7 cellular contexts compared by ENCODE assay signal in genomic region chr9:89375181-89375760, GRCh38. TPM values are rescaled to one million over a fixed set of nuclear protein-coding genes. Genes with fewer than 3 reads are reported as not detected.
A peak's percentile ranks its signal among the peaks of the same experiment; 100 is the strongest.
DNase-seq lines count a peak whose midpoint lies in the region; ATAC-seq, FAIRE-seq and TF ChIP-seq lines count a peak whose summit lies in the region.

No MANE protein-coding gene starts in this region.

- no peak overlapping the region for H4K91ac ChIP-seq in H1 (replicated peaks; ENCODE audit: insufficient read length, low read length)

- H3K79me1 ChIP-seq in H1 (ENCODE audit: low read depth, low read length): no peaks in the 10 kb centered on the region; the same call in 1 of the 2 replicates

- no peak for TF ChIP-seq POLR2A in H1 (IDR thresholded peaks at IDR 0.05; ENCODE audit: control extremely low read depth in 1 of 2, low read depth in 2 of 2, low read length in 2 of 2)

- no peak overlapping the region for H4K5ac ChIP-seq in H1 (ENCODE audit: insufficient read length, low read depth, low read length)

- H2BK20ac ChIP-seq in H1 (ENCODE audit: low read length): no peak overlapping the region

- H2AK5ac ChIP-seq in H1 (ENCODE audit: low read depth, low read length): no peak overlapping the region

- H2BK120ac ChIP-seq in H1 (replicated peaks; ENCODE audit: low read depth, low read length): no peak overlapping the region

- H3K4me2 ChIP-seq in H1 (ENCODE audit: insufficient read depth in 1 of 2, low read depth in 2 of 2, low read length in 2 of 2): no peak overlapping the region

- H3K56ac ChIP-seq in H1 (replicated peaks; ENCODE audit: insufficient read length, low read depth, low read length): no peak overlapping the region

- WGBS in H1 (ENCODE audit: extremely low coverage in 1 of 2, insufficient coverage in 1 of 2, insufficient read length in 1 of 2, insufficient replicate concordance in 2 of 2, low coverage in 1 of 2, low lambda C conversion rate in 2 of 2, missing lambda C conversion rate in 1 of 2), 2 experiments: 90% methylated on average over 8 of the region's 8 CpGs; no CpG with 5 or more reads in 1 of the 2 experiments

- no peak overlapping the region for H3K18ac ChIP-seq in H1 (ENCODE audit: extremely low read depth, low read length)

- H3K27ac ChIP-seq in HEK293 (ENCODE audit: extremely low read depth, low read depth, low read length) (0 out of 2 replicates have a peak overlapping the region, but pooled peaks have one; percentile 24), H1 (ENCODE audit: low read depth, low read length) (no peak overlapping the region)

- no peak for FAIRE-seq in H1 (lab: Jason Lieb, UNC)

- H3K23me2 ChIP-seq in H1 (ENCODE audit: low read depth, low read length): peaks cover 21% of the 10 kb centered on the region; the same call in 1 of the 2 replicates

- TF ChIP-seq RAD21 in H1 (IDR thresholded peaks at IDR 0.05 in 1 of 2, conservative IDR thresholded peaks at IDR 0.05 in 1 of 2; ENCODE audit: low read depth in 2 of 2, low read length in 2 of 2): no peak

- peaks cover 0 to 26% of the 10 kb centered on the region in 2 experiments; a peak in 2 of 3 replicates for H3K36me3 ChIP-seq in HEK293 (ENCODE audit: control insufficient read depth in 2 of 2, insufficient read depth in 1 of 2, low read length in 2 of 2)
- H3K36me3 ChIP-seq in H1 (ENCODE audit: control insufficient read depth in 2 of 4, insufficient read depth in 4 of 4, low read length in 3 of 4): peaks cover 2 to 16% (median 4%) of the 10 kb centered on the region in 4 experiments; a peak in 6 of 8 replicates

- H3K4me1 ChIP-seq in HEK293 (ENCODE audit: control insufficient read depth, insufficient read depth, low read length) (no peaks in the 10 kb centered on the region), H1 (replicated peaks in 1 of 4; ENCODE audit: control insufficient read depth in 3 of 4, insufficient read depth in 4 of 4, low read length in 3 of 4) (no peaks in the 10 kb centered on the region)

- H3K9ac ChIP-seq in H1 (replicated peaks in 1 of 4; ENCODE audit: extremely low read depth in 1 of 4, low read depth in 3 of 4, low read length in 3 of 4): no peak overlapping the region

- no peak overlapping the region; the same call in 1 of the 2 replicates for H4K8ac ChIP-seq in H1 (ENCODE audit: extremely low read depth, insufficient read depth, low read length)

- TF ChIP-seq EP300 in H1 (IDR thresholded peaks at IDR 0.05; ENCODE audit: borderline replicate concordance in 1 of 2, low read depth in 2 of 2, low read length in 2 of 2): no peak

- H3K9me3 ChIP-seq in HEK293 (ENCODE audit: control insufficient read depth, insufficient read depth, low read depth, low read length) (no peaks in the 10 kb centered on the region), H1 (ENCODE audit: insufficient read depth in 2 of 2, low read depth in 1 of 2, low read length in 1 of 2) (no peaks in the 10 kb centered on the region)

- no peak overlapping the region for H2AFZ ChIP-seq in H1 (ENCODE audit: low read length)

- no peak overlapping the region for H2BK12ac ChIP-seq in H1 (ENCODE audit: low read depth, low read length)

- H3K4me3 ChIP-seq in HEK293 (ENCODE audit: low read depth, low read length) (no peak overlapping the region), H1 (ENCODE audit: extremely low read depth in 1 of 4, insufficient read depth in 2 of 4, low read depth in 3 of 4, low read length in 4 of 4) (no peak overlapping the region)

- no peak overlapping the region for H2BK15ac ChIP-seq in H1 (ENCODE audit: low read length)

- H2BK5ac ChIP-seq in H1 (ENCODE audit: low read depth, low read length): peak overlapping the region; percentile 52; the same call in 1 of the 2 replicates

- CTCF ChIA-PET in HEK293 (lab: Yijun Ruan, JAX): interaction anchor here (1.2 kb wide), 1 partner anchor 174 kb away, joined by 5 read pairs; no protein-coding TSS in a partner anchor
- CTCF ChIA-PET in H1 (lab: Charles Lee; ENCODE audit: partially characterized antibody): interaction anchor here (1.3 to 2.4 kb wide), 4 partner anchors 12 to 218 kb away, joined by 4 to 11 read pairs (median 5); no protein-coding TSS in a partner anchor

- no peaks in the 10 kb centered on the region for H3K27me3 ChIP-seq in H1 (replicated peaks in 1 of 4; ENCODE audit: control insufficient read depth in 3 of 4, extremely low read depth in 1 of 4, insufficient read depth in 3 of 4, low read length in 3 of 4)

- H3K23ac ChIP-seq in H1 (ENCODE audit: insufficient read length): no peak overlapping the region

- peak; percentile 55 for ATAC-seq in GM18517 (IDR thresholded peaks at IDR 0.05; ENCODE audit: unreplicated experiment)

- POLR2A ChIA-PET in HEK293 (lab: Yijun Ruan, JAX): no interaction called here
- POLR2A ChIA-PET in H1 (lab: Charles Lee; ENCODE audit: partially characterized antibody): interaction anchor here (0.5 to 0.7 kb wide), 2 partner anchors 50 to 173 kb away, joined by 3 to 5 read pairs; no protein-coding TSS in a partner anchor

- no peaks in the 10 kb centered on the region for H3K79me2 ChIP-seq in H1 (ENCODE audit: control insufficient read depth in 1 of 2, insufficient read depth in 2 of 2, low read length in 2 of 2)

- H3K14ac ChIP-seq in H1 (ENCODE audit: insufficient read length): no peak overlapping the region

- TF ChIP-seq CTCF in HEK293 (tag by site-specific recombination; IDR thresholded peaks at IDR 0.05) (no peak), H1 (IDR thresholded peaks at IDR 0.05; ENCODE audit: control extremely low read depth in 1 of 3, insufficient read depth in 1 of 3, low read depth in 1 of 3, low read length in 3 of 3) (no peak)

- H4K20me1 ChIP-seq in H1 (replicated peaks in 1 of 2; ENCODE audit: control insufficient read depth in 1 of 2, insufficient read depth in 2 of 2, low read length in 2 of 2): peaks cover 2 to 16% of the 10 kb centered on the region in 2 experiments

- peak; percentile 58 for DNase-seq in NCI-H2196 (lab: John Stamatoyannopoulos, UW; ENCODE audit: unreplicated experiment)
- no peak for DNase-seq in H1 (ENCODE audit: low read depth in 1 of 2, low spot score in 2 of 2)
- no peak for DNase-seq in 8988T
- DNase-seq in DMS114 treated with DMSO at 0.1 percent for 48 hours (lab: John Stamatoyannopoulos, UW; ENCODE audit: unreplicated experiment): no peak
- no peak for DNase-seq in NCI-H526 treated with DMSO at 0.1 percent for 48 hours (lab: John Stamatoyannopoulos, UW)

- no peak overlapping the region for H3K4ac ChIP-seq in H1 (replicated peaks; ENCODE audit: insufficient read length, low read depth, low read length)

TF ChIP-seq in HEK293, 187 proteins besides CTCF, POLR2A, EP300 and RAD21:
- TF ChIP-seq ZNF121 (tag by site-specific recombination; IDR thresholded peaks at IDR 0.05) (0 out of 2 replicates have a peak, but pooled peaks have one; percentile 3), ZNF366 (tag by site-specific recombination; conservative IDR thresholded peaks at IDR 0.05) (no peak), FEZF1 (tag by site-specific recombination; IDR thresholded peaks at IDR 0.05) (peak; percentile 52)

TF ChIP-seq in H1, 55 proteins besides CTCF, POLR2A, EP300 and RAD21:
- TF ChIP-seq SIN3A (conservative IDR thresholded peaks at IDR 0.05 in 1 of 2, IDR thresholded peaks at IDR 0.05 in 1 of 2; ENCODE audit: low read depth in 1 of 2, low read length in 2 of 2) (no peak), POLR2AphosphoS5 (IDR thresholded peaks at IDR 0.05; ENCODE audit: low read depth, low read length) (peak; percentile 27; the same call in 1 of the 2 replicates)

RNA-seq across cellular contexts. Expression of gene SECISBP2, which starts 57.0 kb away (rescaled TPM):
- 58.4 and 61.7 TPM in 2 replicates for total RNA-seq in H1 (2021; fragmentation: NEBNext Ultra II Directional; extraction: Animal tissue kit (Norgen Biotek cat#: 25700))
- 36.4 and 39.0 TPM in 2 replicates for polyA plus RNA-seq in H1 (2011; rRNA removed)
- 58.9 TPM for polyA plus RNA-seq in H1 (2011; cell fraction: cytosol; rRNA removed)
- 117 TPM for polyA plus RNA-seq in H1 (2011; cell fraction: nucleus; rRNA removed)
- 44.2 to 55.7 TPM (median 51.3 TPM) in 4 replicates for polyA plus RNA-seq in H1 (2012, experiment 1 of 2)
- polyA plus RNA-seq in H1 (2012, experiment 2 of 2): 4.2 TPM
- polyA plus RNA-seq in H1 (2013, experiment 1 of 2): 75.9 TPM
- 69.4 TPM for polyA plus RNA-seq in H1 (2013, experiment 2 of 2)
- 55.7 and 61.5 TPM in 2 replicates for polyA minus RNA-seq in H1 (2011; rRNA and poly(A)+ RNA removed)
- polyA minus RNA-seq in H1 (2011; cell fraction: cytosol; rRNA and poly(A)+ RNA removed): 26.3 TPM
- polyA minus RNA-seq in H1 (2011; cell fraction: nucleus; rRNA and poly(A)+ RNA removed): 111 TPM
